In the genomic region with DNA sequence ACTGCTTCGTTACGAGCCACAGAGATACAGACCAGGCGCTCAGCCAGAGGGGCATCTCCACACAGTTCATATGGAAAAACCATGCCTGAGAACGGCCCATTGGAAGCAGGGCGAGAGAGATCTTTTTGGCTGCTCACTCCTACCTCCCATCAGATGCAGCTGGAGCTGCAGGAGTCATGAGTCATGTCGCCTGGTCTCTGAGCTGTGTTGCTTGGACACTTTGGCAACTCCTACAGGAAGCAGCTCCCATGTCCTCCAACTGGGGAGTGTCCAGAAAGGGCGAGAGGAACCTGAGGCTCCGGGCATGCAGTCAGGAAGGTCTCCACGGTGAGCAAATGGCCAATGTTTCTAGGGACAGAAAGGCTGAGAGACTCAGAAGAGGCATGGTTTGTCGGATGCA, we compare ENCODE assay signal across 29 cellular contexts. TPM values are rescaled to one million over a fixed set of nuclear protein-coding genes. Genes with fewer than 3 reads are reported as not detected.
DNase-seq lines count a peak whose midpoint lies in the region; ATAC-seq, FAIRE-seq and TF ChIP-seq lines count a peak whose summit lies in the region.
"Had no signal": no experiment of that assay in that cellular context is flagged by ENCODE, and none has a peak within 500 bp of the region (broad histone marks: within the 10 kb centered on the region; RNA-seq: fewer than 3 reads in every experiment).

No MANE protein-coding gene starts in this region.

- POLR2A ChIA-PET in MCF 10A (lab: Yijun Ruan, JAX), result interaction anchor here (0.6 to 1.3 kb wide), 2 partner anchors 26 to 47 kb away, joined by 3 to 4 read pairs; no protein-coding TSS in a partner anchor
- POLR2A ChIA-PET in PC-3 (lab: Charles Lee; ENCODE audit: unreplicated experiment), result no interaction called here

- no peaks in the 10 kb centered on the region for H3K9me2 ChIP-seq in PC-3 (replicated peaks; ENCODE audit: low read length)

- TF ChIP-seq CTCF in MCF 10A (IDR thresholded peaks at IDR 0.05; ENCODE audit: unreplicated experiment) (no peak), mammary epithelial cell (conservative IDR thresholded peaks at IDR 0.05 in 1 of 2, IDR thresholded peaks at IDR 0.05 in 1 of 2; ENCODE audit: extremely low read depth in 1 of 2, insufficient read depth in 1 of 2, low read depth in 1 of 2, low read length in 2 of 2) (no peak), PC-3 (conservative IDR thresholded peaks at IDR 0.05; ENCODE audit: low read depth, low read length) (no peak), foreskin keratinocyte (conservative IDR thresholded peaks at IDR 0.05) (no peak)

- dilution Hi-C loops in mammary epithelial cell (cut with HindIII; ENCODE audit: low sequenced_read_pairs), result no loop called here

- H3K4me1 ChIP-seq in mammary epithelial cell (ENCODE audit: insufficient read depth, low read length) (no peaks in the 10 kb centered on the region), PC-3 (ENCODE audit: insufficient read depth, low read length) (no peaks in the 10 kb centered on the region), foreskin keratinocyte (no peaks in the 10 kb centered on the region)
- H3K4me1 ChIP-seq: BLaER1, pancreas, Peyer's patch, transverse colon had no signal

- H3K9me3 Mint-ChIP-seq in MCF 10A (ENCODE audit: unreplicated experiment), result peaks cover 5% of the 10 kb centered on the region
- H3K9me3 Mint-ChIP-seq: WTC11 had no signal

- H3K9me3 ChIP-seq in mammary epithelial cell (replicated peaks; ENCODE audit: insufficient read depth, low read length) (no peaks in the 10 kb centered on the region), PC-3 (ENCODE audit: low read length) (no peaks in the 10 kb centered on the region)
- H3K9me3 ChIP-seq: body of pancreas, pancreas, Peyer's patch, transverse colon had no signal

- in situ Hi-C loops in mammary epithelial cell (cut with MboI; ENCODE audit: low sequenced_read_pairs in 2 of 2), result loop anchor here in 1 of 2 donors (25.0 kb wide), 1 partner anchor 135 kb away; no protein-coding TSS in a partner anchor

- H2AFZ ChIP-seq in mammary epithelial cell (ENCODE audit: low read depth, low read length) (no peak overlapping the region), PC-3 (ENCODE audit: low read length) (no peak overlapping the region)

- 60% methylated on average over 9 of the region's 10 CpGs for WGBS in mammary epithelial cell (ENCODE audit: low coverage, missing lambda C conversion rate)

- H3K27me3 Mint-ChIP-seq in MCF 10A (ENCODE audit: insufficient read depth, unreplicated experiment), result no peaks in the 10 kb centered on the region

- peaks cover 5% of the 10 kb centered on the region for H3K4me1 Mint-ChIP-seq in MCF 10A (ENCODE audit: insufficient read depth, unreplicated experiment)
- H3K4me1 Mint-ChIP-seq: WTC11 had no signal

- BruUV-seq in MCF 10A (replicated peaks; lab: Mats Ljungman, UMichigan), result no TSS peak
- no TSS peak for BruUV-seq in mammary epithelial cell (replicated peaks; lab: Mats Ljungman, UMichigan)
- BruUV-seq in PC-3 (replicated peaks; lab: Mats Ljungman, UMichigan), result no TSS peak

- H3K79me2 ChIP-seq in mammary epithelial cell (ENCODE audit: insufficient read depth, low read length) (no peaks in the 10 kb centered on the region), PC-3 (ENCODE audit: low read length) (no peaks in the 10 kb centered on the region)

- no peaks in the 10 kb centered on the region for H4K20me1 ChIP-seq in mammary epithelial cell (ENCODE audit: insufficient read depth, low read length)
- H4K20me1 ChIP-seq in PC-3 (ENCODE audit: low read length), result no peaks in the 10 kb centered on the region
- H4K20me1 ChIP-seq: BLaER1 had no signal

- no peaks in the 10 kb centered on the region for H3F3A ChIP-seq in PC-3 (ENCODE audit: low read length, unreplicated experiment)

- CTCF ChIA-PET in MCF 10A (lab: Yijun Ruan, JAX), result no interaction called here
- CTCF ChIA-PET in mammary epithelial cell (lab: Charles Lee; ENCODE audit: low non-redundant PET), result no interaction called here
- CTCF ChIA-PET in PC-3 (lab: Charles Lee), result no interaction called here

- intact Hi-C loops in MCF 10A (cut with micrococcal nuclease), result no loop called here
- intact Hi-C loops in mammary epithelial cell (cut with micrococcal nuclease), result no loop called here
- intact Hi-C loops in PC-3 (cut with micrococcal nuclease), result no loop called here

- no peak overlapping the region for H3K27ac Mint-ChIP-seq in MCF 10A (ENCODE audit: low read depth, unreplicated experiment)
- H3K27ac Mint-ChIP-seq: WTC11 had no signal

- H3K4me2 ChIP-seq in mammary epithelial cell (ENCODE audit: insufficient read depth, low read depth, low read length), result no peak overlapping the region
- H3K4me2 ChIP-seq in PC-3 (ENCODE audit: low read length), result no peak overlapping the region
- H3K4me2 ChIP-seq: BLaER1 had no signal

- peak; percentile 59 for DNase-seq in MCF 10A (ENCODE audit: unreplicated experiment)
- no peak for DNase-seq in mammary epithelial cell
- peak; percentile 36 for DNase-seq in PC-3
- DNase-seq in foreskin keratinocyte, result no peak
- peak; percentile 11 for DNase-seq in urothelium cell line (ENCODE audit: low spot score)
- DNase-seq in activated effector memory CD4-positive, alpha-beta T cell treated with anti-CD3 and anti-CD28 coated beads, Interleukin-2, amount 50 U/mL, for 16 hours, result no peak
- DNase-seq: activated CD4-positive, alpha-beta T cell treated with anti-CD3 and anti-CD28 coated beads, Interleukin-2, amount 50 U/mL, for 1 hour; activated naive CD4-positive, alpha-beta T cell; activated T-cell treated with anti-CD3 and anti-CD28 coated beads, Interleukin-2, amount 50 U/mL, for 48 hours; body of pancreas; COR-L47; DMS79; KG1; kidney glomerular epithelial cell; NCI-H187; NCI-H526; pancreas; Peyer's patch; retina; small intestine; T1000; transverse colon had no signal

- H3K36me3 ChIP-seq in mammary epithelial cell (ENCODE audit: insufficient read depth, low read length), result no peaks in the 10 kb centered on the region
- no peaks in the 10 kb centered on the region for H3K36me3 ChIP-seq in PC-3 (ENCODE audit: low read depth, low read length)
- H3K36me3 ChIP-seq: BLaER1, pancreas, Peyer's patch, transverse colon had no signal

- no peak overlapping the region for H3K4me3 Mint-ChIP-seq in MCF 10A (ENCODE audit: unreplicated experiment)
- H3K4me3 Mint-ChIP-seq: WTC11 had no signal

- H3K36me3 Mint-ChIP-seq in MCF 10A (ENCODE audit: insufficient read depth, unreplicated experiment), result no peaks in the 10 kb centered on the region
- H3K36me3 Mint-ChIP-seq: WTC11 had no signal

- peaks cover 4% of the 10 kb centered on the region for H3K27me3 ChIP-seq in mammary epithelial cell (ENCODE audit: insufficient read depth, low read length)
- no peaks in the 10 kb centered on the region for H3K27me3 ChIP-seq in PC-3 (ENCODE audit: low read length)
- H3K27me3 ChIP-seq in foreskin keratinocyte, result peaks cover 4% of the 10 kb centered on the region
- H3K27me3 ChIP-seq: BLaER1, body of pancreas, pancreas, Peyer's patch had no signal

- no peak overlapping the region for H3K4me3 ChIP-seq in mammary epithelial cell (replicated peaks in 1 of 3; ENCODE audit: insufficient read depth in 1 of 3, low read depth in 2 of 3, low read length in 3 of 3)
- H3K4me3 ChIP-seq in PC-3 (ENCODE audit: low read length), result no peak overlapping the region
- H3K4me3 ChIP-seq: BLaER1, body of pancreas, lung, pancreas, Peyer's patch, transverse colon had no signal

- ATAC-seq in PC-3, result peak; percentile 55; the same call in 1 of the 2 replicates
- peak; percentile 34 for ATAC-seq in foreskin keratinocyte
- ATAC-seq in HG03139 (IDR thresholded peaks at IDR 0.05; ENCODE audit: unreplicated experiment), result no peak
- no peak for ATAC-seq in HG03025 (IDR thresholded peaks at IDR 0.05; ENCODE audit: low FRiP score, unreplicated experiment)
- ATAC-seq: body of pancreas, WTC11 had no signal

- H3K9ac ChIP-seq in mammary epithelial cell (ENCODE audit: insufficient read depth, low read length), result no peak overlapping the region
- H3K9ac ChIP-seq in PC-3 (ENCODE audit: low read length), result no peak overlapping the region
- H3K9ac ChIP-seq: BLaER1 had no signal

- H3K27ac ChIP-seq in mammary epithelial cell (ENCODE audit: insufficient read depth, low read depth, low read length) (no peak overlapping the region), PC-3 (ENCODE audit: low read length) (no peak overlapping the region), foreskin keratinocyte (no peak overlapping the region)
- H3K27ac ChIP-seq: BLaER1, body of pancreas, pancreas, Peyer's patch, transverse colon had no signal

- no peak for FAIRE-seq in urothelium cell line (lab: Jason Lieb, UNC)
- FAIRE-seq: endothelial cell of umbilical vein, H1, pancreas, small intestine had no signal

RNA-seq across cellular contexts. Expression of a gene that starts 24.9 kb away (rescaled TPM):
- total RNA-seq in MCF 10A (2022) (11.2 and 12.4 TPM in 2 replicates), mammary epithelial cell (10 to 100 TPM; 64.8 to 71.7 TPM), PC-3 (2014; rRNA removed) (83.3 and 101 TPM in 2 replicates), foreskin keratinocyte (184 and 210 TPM in 2 replicates)
- polyA plus RNA-seq in mammary epithelial cell (89.4 TPM), foreskin keratinocyte (88.5 and 92.0 TPM in 2 replicates)
- 157 TPM for polyA minus RNA-seq in mammary epithelial cell

Comparison
In these comparisons a context has a peak if more than half of its experiments do, and no peak if none do; other contexts are left out.
1. DNase-seq: peak in MCF 10A (single experiment), PC-3 (single experiment) and urothelium cell line (single experiment); none in mammary epithelial cell (single experiment), foreskin keratinocyte (0 of 2) and activated effector memory CD4-positive, alpha-beta T cell treated with anti-CD3 and anti-CD28 coated beads, Interleukin-2, amount 50 U/mL, for 16 hours (single experiment).
2. ATAC-seq: peak in PC-3 (single experiment) and foreskin keratinocyte (single experiment); none in HG03139 (single experiment) and HG03025 (single experiment).